2 cellular contexts compared by ENCODE assay signal in the genomic region with DNA sequence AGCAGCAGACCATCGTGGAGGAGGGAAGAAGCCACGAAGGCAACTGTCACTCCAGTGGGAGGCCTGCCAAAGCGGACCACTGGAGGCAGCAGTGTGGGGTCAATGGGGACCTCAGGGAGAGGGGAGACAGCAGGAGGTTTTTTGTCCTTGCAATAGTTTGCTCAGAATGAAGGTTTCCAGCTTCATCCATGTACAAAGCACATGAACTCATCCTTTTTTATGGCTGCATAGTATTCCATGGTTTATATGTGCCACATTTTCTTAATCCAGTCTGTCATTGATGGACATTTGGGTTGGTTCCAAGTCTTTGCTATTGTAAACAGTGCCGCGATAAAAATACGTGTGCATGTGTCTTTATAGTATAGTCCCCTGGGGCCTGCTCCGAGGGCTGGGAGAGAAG. TPM values are rescaled to one million over a fixed set of nuclear protein-coding genes. Genes with fewer than 3 reads are reported as not detected.
"Had no signal": no experiment of that assay in that cellular context is flagged by ENCODE, and none has a peak within 500 bp of the region (broad histone marks: within the 10 kb centered on the region; RNA-seq: fewer than 3 reads in every experiment).

No MANE protein-coding gene starts in this region.

RNA-seq across cellular contexts. Expression of a gene that starts 23.9 kb away (rescaled TPM):
- total RNA-seq: frontal cortex, left ventricle myocardium inferior had no signal
